ENCODE assay signal across 8 cellular contexts in genomic region chrX:53320543-53321215, GRCh38. TPM values are rescaled to one million over a fixed set of nuclear protein-coding genes. Genes with fewer than 3 reads are reported as not detected.
DNase-seq lines count a peak whose midpoint lies in the region; ATAC-seq and TF ChIP-seq lines count a peak whose summit lies in the region.

No MANE protein-coding gene starts in this region.

- ATAC-seq in psoas muscle = peak; percentile 17 to 64 (median 58)
- ATAC-seq in GM21390 (IDR thresholded peaks at IDR 0.05; ENCODE audit: unreplicated experiment) = no peak
- no peak for ATAC-seq in sciatic nerve

- no peak overlapping the region for H2BK120ac ChIP-seq in H9 (ENCODE audit: low read depth, low read length, poor library complexity, severe bottlenecking)

- H3K4me1 Mint-ChIP-seq in H9 (peaks cover 36 to 42% of the 10 kb centered on the region in 2 experiments), glutamatergic neuron (ENCODE audit: low read depth, unreplicated experiment) (no peaks in the 10 kb centered on the region)
- peaks cover 10% of the 10 kb centered on the region for H3K4me1 Mint-ChIP-seq in activated CD4-positive, alpha-beta memory T cell treated with anti-CD3 and anti-CD28 coated beads for 36 hours (ENCODE audit: low read depth)

- no peak overlapping the region for H2BK5ac ChIP-seq in H9 (ENCODE audit: insufficient read length, low read length)

- H3K27me3 Mint-ChIP-seq in H9 (ENCODE audit: low read depth) = peaks cover 53% of the 10 kb centered on the region
- peaks cover 40% of the 10 kb centered on the region for H3K27me3 Mint-ChIP-seq in activated CD4-positive, alpha-beta memory T cell treated with anti-CD3 and anti-CD28 coated beads for 36 hours
- peaks cover 13% of the 10 kb centered on the region for H3K27me3 Mint-ChIP-seq in glutamatergic neuron (ENCODE audit: unreplicated experiment)

- H3K4ac ChIP-seq in H9 (ENCODE audit: low read depth, low read length) = no peak overlapping the region

- H3K27me3 ChIP-seq in H9 (ENCODE audit: insufficient read depth, low read length) (no peaks in the 10 kb centered on the region), psoas muscle (ENCODE audit: insufficient read depth in 3 of 3, low read length in 2 of 3) (peaks cover 0 to 75% (median 0%) of the 10 kb centered on the region in 3 donors)

- no peak overlapping the region for H4K91ac ChIP-seq in H9 (ENCODE audit: insufficient read length, low read depth, low read length)

- H3K9me3 ChIP-seq in H9 (ENCODE audit: control insufficient read depth, low read depth, low read length) (peaks cover 33% of the 10 kb centered on the region), psoas muscle (no peaks in the 10 kb centered on the region)

- H2AFZ ChIP-seq in H9 (ENCODE audit: low read length) = no peak overlapping the region

- no peak overlapping the region for H4K8ac ChIP-seq in H9 (replicated peaks; ENCODE audit: insufficient read length, low read depth, low read length)

- peak overlapping the region; percentile 75 for H3K4me2 ChIP-seq in H9 (ENCODE audit: insufficient read depth, insufficient read length, low read length)

- no peak overlapping the region for H3K56ac ChIP-seq in H9 (ENCODE audit: insufficient read length, low read depth, low read length)

- peaks cover 76 to 78% of the 10 kb centered on the region in 2 experiments for H3K9me3 Mint-ChIP-seq in H9
- H3K9me3 Mint-ChIP-seq in activated CD4-positive, alpha-beta memory T cell treated with anti-CD3 and anti-CD28 coated beads for 36 hours = no peaks in the 10 kb centered on the region
- H3K9me3 Mint-ChIP-seq in glutamatergic neuron (ENCODE audit: unreplicated experiment) = peaks cover 2% of the 10 kb centered on the region

- H3K79me2 ChIP-seq in H9 (ENCODE audit: insufficient read depth, low read length) = peaks cover 16% of the 10 kb centered on the region; the same call in 1 of the 2 replicates

- H3K9ac ChIP-seq in H9 (ENCODE audit: extremely low read depth, insufficient read length, low read length) = no peak overlapping the region

- H3K23ac ChIP-seq in H9 (ENCODE audit: insufficient read length, low read depth, low read length) = no peak overlapping the region

- CTCF ChIA-PET in activated CD4-positive, alpha-beta memory T cell treated with anti-CD3 and anti-CD28 coated beads for 36 hours (lab: Charles Lee) = interaction anchor here (0.6 to 5.5 kb wide), 6 partner anchors 8 to 162 kb away, joined by 3 to 81 read pairs (median 17); no protein-coding TSS in a partner anchor

- no peak overlapping the region for H3K27ac Mint-ChIP-seq in H9
- H3K27ac Mint-ChIP-seq in activated CD4-positive, alpha-beta memory T cell treated with anti-CD3 and anti-CD28 coated beads for 36 hours = no peak overlapping the region
- H3K27ac Mint-ChIP-seq in glutamatergic neuron (ENCODE audit: unreplicated experiment) = no peak overlapping the region

- TF ChIP-seq CTCF in H9 (conservative IDR thresholded peaks at IDR 0.05) (no peak), glutamatergic neuron (IDR thresholded peaks at IDR 0.05; ENCODE audit: partially characterized antibody, unreplicated experiment) (no peak), psoas muscle (IDR thresholded peaks at IDR 0.05) (no peak)

- H3K4me1 ChIP-seq in H9 (ENCODE audit: insufficient read depth, low read length) = peaks cover 3% of the 10 kb centered on the region; the same call in 1 of the 2 replicates
- H3K4me1 ChIP-seq in psoas muscle = no peaks in the 10 kb centered on the region

- H2BK12ac ChIP-seq in H9 (ENCODE audit: insufficient read length, low read depth, low read length) = no peak overlapping the region

- peak overlapping the region; percentile 73 to 98 for H3K4me3 Mint-ChIP-seq in H9
- no peak overlapping the region for H3K4me3 Mint-ChIP-seq in activated CD4-positive, alpha-beta memory T cell treated with anti-CD3 and anti-CD28 coated beads for 36 hours
- peak overlapping the region; percentile 59 for H3K4me3 Mint-ChIP-seq in glutamatergic neuron (ENCODE audit: unreplicated experiment)

- intact Hi-C loops in activated CD4-positive, alpha-beta memory T cell treated with anti-CD3 and anti-CD28 coated beads for 36 hours (cut with micrococcal nuclease) = no loop called here
- intact Hi-C loops in psoas muscle (cut with DNase I) (no loop called here), sciatic nerve (cut with DNase I) (no loop called here)

- no peak overlapping the region for H3T11ph ChIP-seq in H9 (ENCODE audit: low read length)

- POLR2A ChIA-PET in activated CD4-positive, alpha-beta memory T cell treated with anti-CD3 and anti-CD28 coated beads for 36 hours (lab: Charles Lee) = interaction anchor here (1.2 kb wide), 1 partner anchor 125 kb away, joined by 4 read pairs; no protein-coding TSS in a partner anchor

- H3K36me3 ChIP-seq in psoas muscle (ENCODE audit: insufficient read depth in 1 of 2, low read depth in 1 of 2) = no peaks in the 10 kb centered on the region

- H3K14ac ChIP-seq in H9 (ENCODE audit: insufficient read depth, low read length) = no peak overlapping the region

- peak overlapping the region; percentile 68 for H3K4me3 ChIP-seq in psoas muscle

- peaks cover 8% of the 10 kb centered on the region for H3K23me2 ChIP-seq in H9 (ENCODE audit: insufficient read length, low read depth, low read length, poor library complexity, severe bottlenecking)

- H4K5ac ChIP-seq in H9 (ENCODE audit: insufficient read length, low read depth, low read length) = no peak overlapping the region

- no peak for DNase-seq in H9
- peak; percentile 18 for DNase-seq in activated CD4-positive, alpha-beta memory T cell treated with anti-CD3 and anti-CD28 coated beads for 36 hours
- peak; percentile 24 for DNase-seq in glutamatergic neuron
- DNase-seq in psoas muscle = peak; percentile 23 to 60
- no peak for DNase-seq in HCEC 1CT
- no peak for DNase-seq in sciatic nerve (ENCODE audit: low spot score)
- DNase-seq in KG1 (lab: John Stamatoyannopoulos, UW) = no peak

- no peak overlapping the region for H3K27ac ChIP-seq in H9 (ENCODE audit: insufficient read length, low read depth, low read length)
- H3K27ac ChIP-seq in psoas muscle = no peak overlapping the region

- no peak overlapping the region for H2AK5ac ChIP-seq in H9 (ENCODE audit: insufficient read length, low read length)

- no peaks in the 10 kb centered on the region for H4K20me1 ChIP-seq in H9 (ENCODE audit: control insufficient read depth, insufficient read depth, insufficient read length)

- no peak overlapping the region for H3K18ac ChIP-seq in H9 (ENCODE audit: insufficient read length, low read depth, low read length)

- no peaks in the 10 kb centered on the region for H3K79me1 ChIP-seq in H9 (ENCODE audit: insufficient read depth, low read depth, low read length, poor library complexity, severe bottlenecking)

- no peak overlapping the region for H2BK20ac ChIP-seq in H9 (ENCODE audit: low read depth, low read length, poor library complexity, severe bottlenecking)

- WGBS in H9 (ENCODE audit: extremely low coverage, insufficient read length, low lambda C conversion rate) = no CpG with 5 or more reads among the region's 71 CpGs
- WGBS in psoas muscle, 3 donors = 0 to 2% (median 0%) methylated on average over 26 to 71 of the region's 71 CpGs

- peaks cover 2 to 12% (median 5%) of the 10 kb centered on the region in 3 experiments; a peak in 4 of 7 replicates for H3K36me3 Mint-ChIP-seq in H9 (ENCODE audit: insufficient read depth in 1 of 3, low read depth in 3 of 3)
- no peaks in the 10 kb centered on the region for H3K36me3 Mint-ChIP-seq in activated CD4-positive, alpha-beta memory T cell treated with anti-CD3 and anti-CD28 coated beads for 36 hours
- H3K36me3 Mint-ChIP-seq in glutamatergic neuron (ENCODE audit: unreplicated experiment) = no peaks in the 10 kb centered on the region

- H2BK15ac ChIP-seq in H9 (ENCODE audit: low read depth, low read length) = no peak overlapping the region

RNA-seq across cellular contexts. Expression of gene IQSEC2, which starts 39.3 kb away (rescaled TPM):
- total RNA-seq in H9 (2021) (7.0 and 8.4 TPM in 2 replicates), glutamatergic neuron (ENCODE audit: unreplicated experiment) (1.6 TPM), psoas muscle (10 to 100 TPM; 38.8 to 63.8 (median 47.5) TPM), sciatic nerve (18.0 TPM)
- under 1 TPM; 0.39 to 0.74 TPM for total RNA-seq in activated CD4-positive, alpha-beta memory T cell treated with anti-CD3 and anti-CD28 coated beads for 36 hours
- polyA plus RNA-seq in psoas muscle = 10 to 100 TPM in 2 of 3 donors, 1 to 10 TPM in 1; 8.2 to 41.5 (median 32.3) TPM

Comparison
In these comparisons a context has a peak if more than half of its experiments do, and no peak if none do; other contexts are left out.
1. DNase-seq: peak in activated CD4-positive, alpha-beta memory T cell treated with anti-CD3 and anti-CD28 coated beads for 36 hours (single experiment), glutamatergic neuron (single experiment) and psoas muscle (2 of 2); none in H9 (single experiment), HCEC 1CT (single experiment), sciatic nerve (single experiment) and KG1 (single experiment).
2. ATAC-seq: peak in psoas muscle (4 of 4); none in GM21390 (single experiment) and sciatic nerve (single experiment).